12 cellular contexts compared by ENCODE assay signal in the genomic region with DNA sequence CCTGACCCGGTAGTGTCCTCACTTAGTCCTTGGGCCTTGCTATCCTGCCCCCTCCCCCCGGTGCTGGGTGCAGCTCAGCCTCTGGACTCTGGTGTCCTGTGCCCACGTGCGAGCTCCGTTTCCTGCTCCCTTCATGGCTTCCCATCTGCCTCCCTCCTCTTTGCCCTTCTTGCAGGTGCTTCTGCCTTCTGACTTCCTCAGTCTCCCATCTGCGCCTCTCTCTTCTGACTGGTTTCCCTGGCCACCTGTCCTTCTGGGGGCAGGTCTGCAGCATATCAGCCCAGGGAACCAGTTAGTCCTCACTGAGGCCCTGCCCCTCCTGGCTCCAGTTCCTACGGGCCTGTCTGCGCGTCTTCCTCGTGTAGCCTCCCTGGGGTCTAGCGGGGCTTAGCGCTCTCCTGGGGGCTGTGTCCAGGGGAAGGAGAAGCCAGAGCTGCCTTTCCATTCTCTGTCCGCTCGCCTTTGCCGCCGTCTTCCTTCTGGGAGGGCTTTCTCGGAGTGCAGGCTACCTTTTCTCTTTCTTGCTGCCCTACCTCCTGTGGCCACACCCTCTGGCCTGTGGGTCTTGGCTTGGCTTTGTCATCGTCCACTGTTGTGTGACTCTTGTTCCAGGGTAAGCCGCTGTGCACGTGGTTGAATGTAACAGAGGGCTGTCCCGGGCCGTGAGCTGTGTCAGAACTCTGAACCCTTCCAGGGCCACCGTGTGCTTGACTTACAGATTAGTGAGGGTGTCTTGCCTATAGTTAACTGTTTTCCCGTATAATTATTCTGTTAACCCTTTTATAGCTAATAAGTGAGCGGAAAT. TPM values are rescaled to one million over a fixed set of nuclear protein-coding genes. Genes with fewer than 3 reads are reported as not detected.
A peak's percentile ranks its signal among the peaks of the same experiment; 100 is the strongest.
DNase-seq lines count a peak whose midpoint lies in the region; ATAC-seq and TF ChIP-seq lines count a peak whose summit lies in the region.
"Had no signal": no experiment of that assay in that cellular context is flagged by ENCODE, and none has a peak within 500 bp of the region (broad histone marks: within the 10 kb centered on the region; RNA-seq: fewer than 3 reads in every experiment).

No MANE protein-coding gene starts in this region.

- H3K4me1 Mint-ChIP-seq in CD14-positive monocyte (peaks cover 32% of the 10 kb centered on the region), nephron progenitor cell (peaks cover 97% of the 10 kb centered on the region)

- H3K9me3 Mint-ChIP-seq in CD14-positive monocyte (no peaks in the 10 kb centered on the region), nephron progenitor cell (no peaks in the 10 kb centered on the region)

- ATAC-seq in HG02759 (IDR thresholded peaks at IDR 0.05; ENCODE audit: unreplicated experiment) (no peak), GM19397 (IDR thresholded peaks at IDR 0.05; ENCODE audit: unreplicated experiment) (no peak)

- H3K36me3 Mint-ChIP-seq in CD14-positive monocyte (peaks cover 17 to 39% of the 10 kb centered on the region in 2 donors), nephron progenitor cell (ENCODE audit: low read depth) (peaks cover 41% of the 10 kb centered on the region)

- H3K4me3 Mint-ChIP-seq in CD14-positive monocyte (no peak overlapping the region), nephron progenitor cell (peak overlapping the region; percentile 40)

- intact Hi-C loops in CD14-positive monocyte (cut with micrococcal nuclease): no loop called here

- H3K4me3 ChIP-seq in fibroblast of mammary gland (ENCODE audit: control insufficient read depth, low read depth, low read length): no peak overlapping the region
- H3K4me3 ChIP-seq: ascending aorta had no signal

- TF ChIP-seq CTCF in CD14-positive monocyte (IDR thresholded peaks at IDR 0.05) (no peak), fibroblast of mammary gland (conservative IDR thresholded peaks at IDR 0.05; ENCODE audit: control insufficient read depth, insufficient read depth, low read depth, low read length) (no peak), nephron progenitor cell (IDR thresholded peaks at IDR 0.05) (no peak)

- DNase-seq in CD14-positive monocyte (ENCODE audit: low spot score): no peak
- peak; percentile 52 for DNase-seq in NCI-H510A treated with DMSO at 0.1 percent for 48 hours (lab: John Stamatoyannopoulos, UW)
- DNase-seq in fibroblast of mammary gland (ENCODE audit: low read depth): peak; percentile 27
- no peak for DNase-seq in nephron progenitor cell
- DNase-seq in AG08395 (ENCODE audit: low spot score): no peak
- DNase-seq in activated CD4-positive, CD25-positive, alpha-beta regulatory T cell treated with anti-CD3 and anti-CD28 coated beads, Interleukin-2, amount 50 U/mL, for 72 hours: no peak
- DNase-seq: DMS 273 treated with DMSO at 0.1 percent for 48 hours; NCI-H345; stimulated activated CD4-positive, alpha-beta T cell treated with anti-CD3 and anti-CD28 coated beads, Interleukin-2, amount 100 ng/mL, for 48 hours had no signal

- H3K27me3 Mint-ChIP-seq in CD14-positive monocyte (ENCODE audit: low read depth in 3 of 3) (peaks cover 0 to 4% (median 0%) of the 10 kb centered on the region in 3 donors), nephron progenitor cell (ENCODE audit: low read depth, poor library complexity) (no peaks in the 10 kb centered on the region)

- peak overlapping the region; percentile 4 to 77 (median 59) for H3K27ac Mint-ChIP-seq in CD14-positive monocyte
- peak overlapping the region; percentile 87 for H3K27ac Mint-ChIP-seq in nephron progenitor cell

RNA-seq across cellular contexts. Expression of gene EHMT1, which starts 51.8 kb away (rescaled TPM):
- 10 to 100 TPM; 10.1 to 15.0 TPM for polyA plus RNA-seq in CD14-positive monocyte

Comparison
In these comparisons a context has a peak if more than half of its experiments do, and no peak if none do; other contexts are left out.
1. DNase-seq: peak in NCI-H510A treated with DMSO at 0.1 percent for 48 hours (single experiment) and fibroblast of mammary gland (single experiment); none in CD14-positive monocyte (single experiment), nephron progenitor cell (single experiment), AG08395 (single experiment) and activated CD4-positive, CD25-positive, alpha-beta regulatory T cell treated with anti-CD3 and anti-CD28 coated beads, Interleukin-2, amount 50 U/mL, for 72 hours (single experiment).